In the genomic region with DNA sequence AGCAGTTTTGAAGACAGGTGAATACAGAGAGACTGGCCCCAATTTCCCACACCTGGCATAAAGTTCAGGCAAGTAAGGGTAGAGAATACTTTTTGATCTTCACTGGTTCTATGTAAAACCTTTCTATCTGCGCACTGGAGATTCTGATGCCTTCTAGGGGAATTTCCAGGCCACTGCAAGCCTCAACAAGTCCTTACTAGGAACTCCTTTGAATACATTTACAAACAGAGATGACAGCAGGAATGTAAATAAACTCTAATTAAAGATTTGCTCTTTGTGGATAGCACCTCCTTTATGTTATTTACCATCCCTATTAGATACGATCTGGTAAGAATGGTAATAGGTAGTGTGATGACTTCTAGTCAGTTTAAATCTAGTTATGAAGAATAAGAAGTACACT, we compare ENCODE assay signal across 12 cellular contexts.
A peak's percentile ranks its signal among the peaks of the same experiment; 100 is the strongest.
DNase-seq lines count a peak whose midpoint lies in the region; TF ChIP-seq lines count a peak whose summit lies in the region.
"Had no signal": no experiment of that assay in that cellular context is flagged by ENCODE, and none has a peak within 500 bp of the region (broad histone marks: within the 10 kb centered on the region; RNA-seq: fewer than 3 reads in every experiment).

No MANE protein-coding gene starts in this region.

- no peaks in the 10 kb centered on the region for H3K36me3 ChIP-seq in prostate gland
- H3K36me3 ChIP-seq: neutrophil had no signal

- H3K27ac ChIP-seq in prostate gland, result peak overlapping the region in 1 of 2 donors; percentile 35
- H3K27ac ChIP-seq: neutrophil had no signal

- no peaks in the 10 kb centered on the region for H3K4me1 ChIP-seq in prostate gland (replicated peaks)

- DNase-seq in NCI-H82 (lab: John Stamatoyannopoulos, UW) (peak; percentile 13), NCI-H82 treated with DMSO at 0.1 percent for 48 hours (lab: John Stamatoyannopoulos, UW; ENCODE audit: unreplicated experiment) (no peak), NB4 (ENCODE audit: low read depth) (no peak), choroid plexus epithelial cell (ENCODE audit: low read depth) (peak; percentile 44), prostate gland (ENCODE audit: low spot score) (peak; percentile 48), GOT3 (lab: John Stamatoyannopoulos, UW) (no peak), posterior vena cava (ENCODE audit: low spot score) (no peak)
- DNase-seq in activated CD4-positive, CD25-positive, alpha-beta regulatory T cell (lab: John Stamatoyannopoulos, UW), result no peak
- DNase-seq: activated naive CD4-positive, alpha-beta T cell treated with anti-CD3 and anti-CD28 coated beads, Interleukin-2, amount 50 U/mL, for 16 hours; EL; T-helper 2 cell had no signal

- 52% methylated on average over 2 of the region's 2 CpGs for WGBS in prostate gland

- no peaks in the 10 kb centered on the region for H3K9me3 ChIP-seq in prostate gland
- H3K9me3 ChIP-seq: neutrophil had no signal

- TF ChIP-seq CTCF in NB4 (IDR thresholded peaks at IDR 0.05; ENCODE audit: low read depth, low read length) (peak; percentile 7), choroid plexus epithelial cell (conservative IDR thresholded peaks at IDR 0.05; ENCODE audit: low read depth, low read length) (peak; percentile 40), prostate gland (IDR thresholded peaks at IDR 0.05) (no peak)

- no peak overlapping the region for H3K4me3 ChIP-seq in NB4 (ENCODE audit: low read depth, low read length)
- H3K4me3 ChIP-seq in choroid plexus epithelial cell (ENCODE audit: low read depth, low read length), result no peak overlapping the region
- no peak overlapping the region for H3K4me3 ChIP-seq in prostate gland

- H3K27me3 ChIP-seq in prostate gland (replicated peaks; ENCODE audit: insufficient read depth), result no peaks in the 10 kb centered on the region

- intact Hi-C loops in prostate gland (cut with DNase I) (no loop called here), posterior vena cava (cut with DNase I) (no loop called here)

- TF ChIP-seq POLR2A in NB4 (IDR thresholded peaks at IDR 0.05; ENCODE audit: extremely low read depth, insufficient read length) (no peak), prostate gland (IDR thresholded peaks at IDR 0.05) (no peak)

Comparison
In these comparisons a context has a peak if more than half of its experiments do, and no peak if none do; other contexts are left out.
1. DNase-seq: peak in NCI-H82 (single experiment), choroid plexus epithelial cell (single experiment) and prostate gland (single experiment); none in NCI-H82 treated with DMSO at 0.1 percent for 48 hours (single experiment), NB4 (single experiment), GOT3 (single experiment), activated CD4-positive, CD25-positive, alpha-beta regulatory T cell (0 of 4) and posterior vena cava (single experiment).
2. CTCF ChIP-seq: peak in NB4 (single experiment) and choroid plexus epithelial cell (single experiment); none in prostate gland (0 of 4).